2 cellular contexts compared by ENCODE assay signal in the genomic region with DNA sequence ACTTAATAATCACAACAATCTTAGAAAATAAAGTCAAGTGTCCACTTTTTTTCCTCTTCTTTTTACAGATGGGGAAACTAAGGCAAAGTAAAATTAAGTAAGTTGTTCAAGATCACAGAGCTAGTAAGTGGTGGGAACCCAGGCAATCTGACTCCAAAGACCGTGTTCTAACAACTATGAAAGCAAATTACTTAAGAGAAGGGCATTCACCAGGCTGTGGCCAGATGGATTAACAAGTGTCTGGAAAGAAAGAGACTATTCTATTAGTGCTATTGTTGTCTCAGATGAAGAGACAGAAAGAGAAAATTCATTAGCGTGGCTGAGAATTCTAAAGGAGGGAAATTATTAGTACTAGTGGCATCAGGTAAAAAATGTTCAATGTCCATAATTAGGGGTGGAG.
TF ChIP-seq lines count a peak whose summit lies in the region.

No MANE protein-coding gene starts in this region.

TF ChIP-seq in HCT116, 20 proteins besides CTCF, POLR2A, EP300 and RAD21:
- TF ChIP-seq, protein P1, sequence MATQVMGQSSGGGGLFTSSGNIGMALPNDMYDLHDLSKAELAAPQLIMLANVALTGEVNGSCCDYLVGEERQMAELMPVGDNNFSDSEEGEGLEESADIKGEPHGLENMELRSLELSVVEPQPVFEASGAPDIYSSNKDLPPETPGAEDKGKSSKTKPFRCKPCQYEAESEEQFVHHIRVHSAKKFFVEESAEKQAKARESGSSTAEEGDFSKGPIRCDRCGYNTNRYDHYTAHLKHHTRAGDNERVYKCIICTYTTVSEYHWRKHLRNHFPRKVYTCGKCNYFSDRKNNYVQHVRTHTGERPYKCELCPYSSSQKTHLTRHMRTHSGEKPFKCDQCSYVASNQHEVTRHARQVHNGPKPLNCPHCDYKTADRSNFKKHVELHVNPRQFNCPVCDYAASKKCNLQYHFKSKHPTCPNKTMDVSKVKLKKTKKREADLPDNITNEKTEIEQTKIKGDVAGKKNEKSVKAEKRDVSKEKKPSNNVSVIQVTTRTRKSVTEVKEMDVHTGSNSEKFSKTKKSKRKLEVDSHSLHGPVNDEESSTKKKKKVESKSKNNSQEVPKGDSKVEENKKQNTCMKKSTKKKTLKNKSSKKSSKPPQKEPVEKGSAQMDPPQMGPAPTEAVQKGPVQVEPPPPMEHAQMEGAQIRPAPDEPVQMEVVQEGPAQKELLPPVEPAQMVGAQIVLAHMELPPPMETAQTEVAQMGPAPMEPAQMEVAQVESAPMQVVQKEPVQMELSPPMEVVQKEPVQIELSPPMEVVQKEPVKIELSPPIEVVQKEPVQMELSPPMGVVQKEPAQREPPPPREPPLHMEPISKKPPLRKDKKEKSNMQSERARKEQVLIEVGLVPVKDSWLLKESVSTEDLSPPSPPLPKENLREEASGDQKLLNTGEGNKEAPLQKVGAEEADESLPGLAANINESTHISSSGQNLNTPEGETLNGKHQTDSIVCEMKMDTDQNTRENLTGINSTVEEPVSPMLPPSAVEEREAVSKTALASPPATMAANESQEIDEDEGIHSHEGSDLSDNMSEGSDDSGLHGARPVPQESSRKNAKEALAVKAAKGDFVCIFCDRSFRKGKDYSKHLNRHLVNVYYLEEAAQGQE (IDR thresholded peaks at IDR 0.05; ENCODE audit: low read depth) = no peak
- no peak for TF ChIP-seq TCF7L2 (IDR thresholded peaks at IDR 0.05; ENCODE audit: borderline replicate concordance, extremely low read depth, insufficient read depth, insufficient read length)
- TF ChIP-seq SRF (IDR thresholded peaks at IDR 0.05; ENCODE audit: low read depth) = no peak
- no peak for TF ChIP-seq ZNF274 (IDR thresholded peaks at IDR 0.05; ENCODE audit: low read depth, low read length)
- no peak for TF ChIP-seq ZFX (IDR thresholded peaks at IDR 0.05)
- no peak for TF ChIP-seq ELF1 (IDR thresholded peaks at IDR 0.05; ENCODE audit: borderline replicate concordance, low read depth)
- no peak for TF ChIP-seq FOSL1 (IDR thresholded peaks at IDR 0.05; ENCODE audit: low read depth)
- TF ChIP-seq, protein P2, sequence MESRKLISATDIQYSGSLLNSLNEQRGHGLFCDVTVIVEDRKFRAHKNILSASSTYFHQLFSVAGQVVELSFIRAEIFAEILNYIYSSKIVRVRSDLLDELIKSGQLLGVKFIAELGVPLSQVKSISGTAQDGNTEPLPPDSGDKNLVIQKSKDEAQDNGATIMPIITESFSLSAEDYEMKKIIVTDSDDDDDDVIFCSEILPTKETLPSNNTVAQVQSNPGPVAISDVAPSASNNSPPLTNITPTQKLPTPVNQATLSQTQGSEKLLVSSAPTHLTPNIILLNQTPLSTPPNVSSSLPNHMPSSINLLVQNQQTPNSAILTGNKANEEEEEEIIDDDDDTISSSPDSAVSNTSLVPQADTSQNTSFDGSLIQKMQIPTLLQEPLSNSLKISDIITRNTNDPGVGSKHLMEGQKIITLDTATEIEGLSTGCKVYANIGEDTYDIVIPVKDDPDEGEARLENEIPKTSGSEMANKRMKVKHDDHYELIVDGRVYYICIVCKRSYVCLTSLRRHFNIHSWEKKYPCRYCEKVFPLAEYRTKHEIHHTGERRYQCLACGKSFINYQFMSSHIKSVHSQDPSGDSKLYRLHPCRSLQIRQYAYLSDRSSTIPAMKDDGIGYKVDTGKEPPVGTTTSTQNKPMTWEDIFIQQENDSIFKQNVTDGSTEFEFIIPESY (IDR thresholded peaks at IDR 0.05; ENCODE audit: extremely low read depth, insufficient replicate concordance, low read length) = no peak
- no peak for TF ChIP-seq EZH2phosphoT487 (IDR thresholded peaks at IDR 0.05; ENCODE audit: borderline replicate concordance)
- TF ChIP-seq, protein P3, sequence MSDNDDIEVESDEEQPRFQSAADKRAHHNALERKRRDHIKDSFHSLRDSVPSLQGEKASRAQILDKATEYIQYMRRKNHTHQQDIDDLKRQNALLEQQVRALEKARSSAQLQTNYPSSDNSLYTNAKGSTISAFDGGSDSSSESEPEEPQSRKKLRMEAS (IDR thresholded peaks at IDR 0.05) = no peak
- no peak for TF ChIP-seq SIN3A (IDR thresholded peaks at IDR 0.05; ENCODE audit: low read depth)
- TF ChIP-seq CBX3 (IDR thresholded peaks at IDR 0.05; ENCODE audit: low read depth) = no peak
- TF ChIP-seq, protein P4, sequence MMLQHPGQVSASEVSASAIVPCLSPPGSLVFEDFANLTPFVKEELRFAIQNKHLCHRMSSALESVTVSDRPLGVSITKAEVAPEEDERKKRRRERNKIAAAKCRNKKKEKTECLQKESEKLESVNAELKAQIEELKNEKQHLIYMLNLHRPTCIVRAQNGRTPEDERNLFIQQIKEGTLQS (IDR thresholded peaks at IDR 0.05) = no peak
- TF ChIP-seq EZH2 (IDR thresholded peaks at IDR 0.05) = no peak
- no peak for TF ChIP-seq POLR2AphosphoS5 (IDR thresholded peaks at IDR 0.05; ENCODE audit: low read depth, low read length)
- TF ChIP-seq EGR1 (IDR thresholded peaks at IDR 0.05; ENCODE audit: low read depth) = no peak
- TF ChIP-seq YY1 (IDR thresholded peaks at IDR 0.05; ENCODE audit: extremely low read depth, insufficient replicate concordance, low read depth, low read length) = no peak
- TF ChIP-seq JUND (IDR thresholded peaks at IDR 0.05) = no peak
- no peak for TF ChIP-seq SP1 (IDR thresholded peaks at IDR 0.05; ENCODE audit: low read depth)
- no peak for TF ChIP-seq CEBPB (IDR thresholded peaks at IDR 0.05; ENCODE audit: low read depth)
TF ChIP-seq in HCT116: peak in this region for 0.

TF ChIP-seq in K562, 482 proteins besides CTCF, POLR2A, EP300 and RAD21:
- TF ChIP-seq DPF2 (IDR thresholded peaks at IDR 0.05) (no peak), DIDO1 (tag; IDR thresholded peaks at IDR 0.05; ENCODE audit: low read depth) (no peak), CSDE1 (IDR thresholded peaks at IDR 0.05) (no peak), NR1H2 (CRISPR knock-in tag; IDR thresholded peaks at IDR 0.05) (no peak), U2AF2 (optimal IDR thresholded peaks at IDR 0.05; ENCODE audit: low read depth, low read length) (no peak), HDGF (IDR thresholded peaks at IDR 0.05) (no peak), NFYB (IDR thresholded peaks at IDR 0.05; ENCODE audit: extremely low read depth, insufficient read length) (no peak), KDM2B (CRISPR knock-in tag; IDR thresholded peaks at IDR 0.05) (no peak), RUNX1 (IDR thresholded peaks at IDR 0.05; ENCODE audit: low read depth) (no peak), ATF7 (IDR thresholded peaks at IDR 0.05) (no peak), POLR2AphosphoS5 (IDR thresholded peaks at IDR 0.05; ENCODE audit: control insufficient read depth, insufficient read depth, low read depth, low read length) (no peak), CREBBP (IDR thresholded peaks at IDR 0.05; ENCODE audit: low read depth, low read length) (no peak), TCFL5 (CRISPR knock-in tag; conservative IDR thresholded peaks at IDR 0.05) (no peak)
- TF ChIP-seq, protein P2 (CRISPR knock-in tag; IDR thresholded peaks at IDR 0.05) = no peak
- TF ChIP-seq, protein P5, sequence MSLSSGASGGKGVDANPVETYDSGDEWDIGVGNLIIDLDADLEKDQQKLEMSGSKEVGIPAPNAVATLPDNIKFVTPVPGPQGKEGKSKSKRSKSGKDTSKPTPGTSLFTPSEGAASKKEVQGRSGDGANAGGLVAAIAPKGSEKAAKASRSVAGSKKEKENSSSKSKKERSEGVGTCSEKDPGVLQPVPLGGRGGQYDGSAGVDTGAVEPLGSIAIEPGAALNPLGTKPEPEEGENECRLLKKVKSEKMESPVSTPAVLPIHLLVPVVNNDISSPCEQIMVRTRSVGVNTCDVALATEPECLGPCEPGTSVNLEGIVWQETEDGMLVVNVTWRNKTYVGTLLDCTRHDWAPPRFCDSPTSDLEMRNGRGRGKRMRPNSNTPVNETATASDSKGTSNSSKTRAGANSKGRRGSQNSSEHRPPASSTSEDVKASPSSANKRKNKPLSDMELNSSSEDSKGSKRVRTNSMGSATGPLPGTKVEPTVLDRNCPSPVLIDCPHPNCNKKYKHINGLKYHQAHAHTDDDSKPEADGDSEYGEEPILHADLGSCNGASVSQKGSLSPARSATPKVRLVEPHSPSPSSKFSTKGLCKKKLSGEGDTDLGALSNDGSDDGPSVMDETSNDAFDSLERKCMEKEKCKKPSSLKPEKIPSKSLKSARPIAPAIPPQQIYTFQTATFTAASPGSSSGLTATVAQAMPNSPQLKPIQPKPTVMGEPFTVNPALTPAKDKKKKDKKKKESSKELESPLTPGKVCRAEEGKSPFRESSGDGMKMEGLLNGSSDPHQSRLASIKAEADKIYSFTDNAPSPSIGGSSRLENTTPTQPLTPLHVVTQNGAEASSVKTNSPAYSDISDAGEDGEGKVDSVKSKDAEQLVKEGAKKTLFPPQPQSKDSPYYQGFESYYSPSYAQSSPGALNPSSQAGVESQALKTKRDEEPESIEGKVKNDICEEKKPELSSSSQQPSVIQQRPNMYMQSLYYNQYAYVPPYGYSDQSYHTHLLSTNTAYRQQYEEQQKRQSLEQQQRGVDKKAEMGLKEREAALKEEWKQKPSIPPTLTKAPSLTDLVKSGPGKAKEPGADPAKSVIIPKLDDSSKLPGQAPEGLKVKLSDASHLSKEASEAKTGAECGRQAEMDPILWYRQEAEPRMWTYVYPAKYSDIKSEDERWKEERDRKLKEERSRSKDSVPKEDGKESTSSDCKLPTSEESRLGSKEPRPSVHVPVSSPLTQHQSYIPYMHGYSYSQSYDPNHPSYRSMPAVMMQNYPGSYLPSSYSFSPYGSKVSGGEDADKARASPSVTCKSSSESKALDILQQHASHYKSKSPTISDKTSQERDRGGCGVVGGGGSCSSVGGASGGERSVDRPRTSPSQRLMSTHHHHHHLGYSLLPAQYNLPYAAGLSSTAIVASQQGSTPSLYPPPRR (CRISPR knock-in tag; IDR thresholded peaks at IDR 0.05; ENCODE audit: borderline replicate concordance) = no peak
- TF ChIP-seq, protein P6, sequence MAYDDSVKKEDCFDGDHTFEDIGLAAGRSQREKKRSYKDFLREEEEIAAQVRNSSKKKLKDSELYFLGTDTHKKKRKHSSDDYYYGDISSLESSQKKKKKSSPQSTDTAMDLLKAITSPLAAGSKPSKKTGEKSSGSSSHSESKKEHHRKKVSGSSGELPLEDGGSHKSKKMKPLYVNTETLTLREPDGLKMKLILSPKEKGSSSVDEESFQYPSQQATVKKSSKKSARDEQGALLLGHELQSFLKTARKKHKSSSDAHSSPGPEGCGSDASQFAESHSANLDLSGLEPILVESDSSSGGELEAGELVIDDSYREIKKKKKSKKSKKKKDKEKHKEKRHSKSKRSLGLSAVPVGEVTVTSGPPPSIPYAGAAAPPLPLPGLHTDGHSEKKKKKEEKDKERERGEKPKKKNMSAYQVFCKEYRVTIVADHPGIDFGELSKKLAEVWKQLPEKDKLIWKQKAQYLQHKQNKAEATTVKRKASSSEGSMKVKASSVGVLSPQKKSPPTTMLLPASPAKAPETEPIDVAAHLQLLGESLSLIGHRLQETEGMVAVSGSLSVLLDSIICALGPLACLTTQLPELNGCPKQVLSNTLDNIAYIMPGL (CRISPR knock-in tag; IDR thresholded peaks at IDR 0.05) = no peak
- TF ChIP-seq, protein P7, sequence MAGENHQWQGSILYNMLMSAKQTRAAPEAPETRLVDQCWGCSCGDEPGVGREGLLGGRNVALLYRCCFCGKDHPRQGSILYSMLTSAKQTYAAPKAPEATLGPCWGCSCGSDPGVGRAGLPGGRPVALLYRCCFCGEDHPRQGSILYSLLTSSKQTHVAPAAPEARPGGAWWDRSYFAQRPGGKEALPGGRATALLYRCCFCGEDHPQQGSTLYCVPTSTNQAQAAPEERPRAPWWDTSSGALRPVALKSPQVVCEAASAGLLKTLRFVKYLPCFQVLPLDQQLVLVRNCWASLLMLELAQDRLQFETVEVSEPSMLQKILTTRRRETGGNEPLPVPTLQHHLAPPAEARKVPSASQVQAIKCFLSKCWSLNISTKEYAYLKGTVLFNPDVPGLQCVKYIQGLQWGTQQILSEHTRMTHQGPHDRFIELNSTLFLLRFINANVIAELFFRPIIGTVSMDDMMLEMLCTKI (IDR thresholded peaks at IDR 0.05; ENCODE audit: partially characterized antibody) = no peak
